ENCODE assay signal across 1 cellular context in genomic region chr11:44737686-44738085, GRCh38.
TF ChIP-seq lines count a peak whose summit lies in the region.

No MANE protein-coding gene starts in this region.

TF ChIP-seq in H1, 55 proteins besides CTCF, POLR2A, EP300 and RAD21:
- TF ChIP-seq SP4 (IDR thresholded peaks at IDR 0.05; ENCODE audit: low read length), result no peak
- no peak for TF ChIP-seq USF2 (IDR thresholded peaks at IDR 0.05; ENCODE audit: low read length)
- no peak for TF ChIP-seq KDM4A (IDR thresholded peaks at IDR 0.05; ENCODE audit: low read depth, low read length, severe bottlenecking)
- TF ChIP-seq GTF2F1 (IDR thresholded peaks at IDR 0.05; ENCODE audit: borderline replicate concordance, low read depth, low read length), result no peak
